1 cellular context compared by ENCODE assay signal in genomic region chr2:241841181-241842066, GRCh38.
TF ChIP-seq lines count a peak whose summit lies in the region.

No MANE protein-coding gene starts in this region.

TF ChIP-seq in H1, 55 proteins besides CTCF, POLR2A, EP300 and RAD21:
- TF ChIP-seq ASH2L (IDR thresholded peaks at IDR 0.05; ENCODE audit: low read length) (no peak), FOSL1 (IDR thresholded peaks at IDR 0.05; ENCODE audit: insufficient read depth, low read depth, low read length) (no peak), RBBP5 (IDR thresholded peaks at IDR 0.05; ENCODE audit: borderline replicate concordance, low read depth, low read length) (no peak), RXRA (IDR thresholded peaks at IDR 0.05; ENCODE audit: insufficient read depth, low read depth, low read length) (no peak), JUN (IDR thresholded peaks at IDR 0.05; ENCODE audit: low read depth, low read length) (no peak)
